Comparison of ENCODE assay signal across 29 cellular contexts in the genomic region with DNA sequence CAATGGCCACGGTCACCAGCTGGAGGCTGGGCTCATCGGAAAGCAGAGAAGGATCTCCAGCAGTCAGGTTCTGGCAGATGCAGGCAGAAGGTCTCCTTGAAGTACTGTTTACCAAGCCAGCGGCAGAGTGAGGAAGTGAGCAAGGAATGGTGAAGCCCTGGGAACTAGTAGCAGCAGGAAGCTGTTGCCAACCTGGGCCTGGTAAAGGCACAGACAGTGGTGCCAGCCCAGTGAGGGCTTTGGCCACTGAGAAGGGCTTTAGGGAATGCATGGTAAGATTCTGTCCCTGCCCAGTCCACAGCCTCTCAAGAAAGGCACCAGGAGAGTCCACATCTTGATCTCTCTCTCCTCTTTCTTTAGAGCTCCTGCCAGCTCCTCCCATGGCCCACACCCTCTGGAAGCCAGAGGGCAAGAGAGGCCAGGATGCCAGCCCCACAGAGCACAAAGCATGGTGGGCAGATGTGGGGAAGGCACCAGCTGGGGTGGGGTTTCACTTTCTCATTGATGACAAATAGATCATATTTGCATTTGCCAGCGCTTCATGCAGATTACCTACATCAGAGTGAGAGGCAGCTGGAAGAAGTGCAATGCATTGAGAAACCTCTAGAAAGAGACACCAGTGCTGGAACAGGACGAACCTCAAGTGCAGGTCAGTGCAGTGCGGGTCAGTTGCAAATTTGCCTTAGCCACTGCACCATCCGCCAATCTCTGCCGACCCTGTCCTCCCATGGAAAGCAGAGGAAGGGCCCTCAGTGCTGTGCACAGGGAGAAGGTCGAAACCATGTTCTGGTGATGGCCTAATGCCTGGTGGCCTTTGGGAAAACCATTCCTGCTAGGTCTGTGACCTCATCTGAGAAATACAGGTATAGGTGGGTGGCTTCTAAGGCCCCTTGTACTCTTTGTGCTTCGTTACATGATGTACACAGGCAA.
"Had no signal": no experiment of that assay in that cellular context is flagged by ENCODE, and none has a peak within 500 bp of the region (broad histone marks: within the 10 kb centered on the region; RNA-seq: fewer than 3 reads in every experiment).

No MANE protein-coding gene starts in this region.

- H3K4me1 ChIP-seq: left lung, lower lobe of right lung, neural progenitor cell, right atrium auricular region, right lobe of liver, tibial nerve, upper lobe of left lung, vagina had no signal

- H3K36me3 ChIP-seq: left lung, lower lobe of right lung, neural progenitor cell, neutrophil, ovary, right atrium auricular region, right lobe of liver, tibial nerve, upper lobe of left lung, vagina had no signal

- H2AFZ ChIP-seq: neural progenitor cell had no signal

- H3K9ac ChIP-seq: neural progenitor cell had no signal

- H3K9me3 ChIP-seq: left lung, lower lobe of right lung, neutrophil, ovary, right atrium auricular region, right lobe of liver, tibial nerve, upper lobe of left lung, vagina had no signal

- ATAC-seq: left colon; left lung; lower lobe of right lung; natural killer cell; right lobe of liver; stimulated activated memory B cell treated with anti-CD40 and anti-IgM and Interleukin-4, amounts not matched to agents 10 μg/mL and 1 μg/mL and 100 μg/mL, for 72 hours; stimulated activated naive CD8-positive, alpha-beta T cell treated with anti-CD3 and anti-CD28 coated beads, Interleukin-15, amount 100 ng/mL, for 72 hours had no signal

- H3K4me2 ChIP-seq: neural progenitor cell, smooth muscle cell had no signal

- H3K27ac ChIP-seq: left lung, lower lobe of right lung, neural progenitor cell, neutrophil, ovary, right atrium auricular region, right lobe of liver, tibial nerve, upper lobe of left lung, vagina had no signal

- H3K4me3 ChIP-seq: left lung, lower lobe of right lung, neural progenitor cell, ovary, right atrium auricular region, right lobe of liver, smooth muscle cell, tibial nerve, upper lobe of left lung, vagina had no signal

- H3K27me3 ChIP-seq: left lung, neural progenitor cell, neutrophil, ovary, right atrium auricular region, right lobe of liver, tibial nerve, upper lobe of left lung, vagina had no signal

- DNase-seq: hypothalamus; immature natural killer cell; kidney; left colon; left lung; lower lobe of right lung; mammary epithelial cell; mesenchymal stem cell; naive B cell; natural killer cell; nephron progenitor cell; occipital lobe; ovary; right lobe of liver; stimulated activated CD4-positive, alpha-beta T cell treated with anti-CD3 and anti-CD28 coated beads, Interleukin-1b, Interleukin-23, amount 100 ng/mL, for 48 hours; stimulated activated CD4-positive, alpha-beta T cell treated with anti-CD3 and anti-CD28 coated beads, Interleukin-2, amount 100 ng/mL, for 48 hours; stimulated activated CD4-positive, alpha-beta T cell treated with anti-CD3 and anti-CD28 coated beads, Interleukin-4, amount 100 ng/mL, for 4 hours; stimulated activated CD8-positive, alpha-beta memory T cell treated with anti-CD3 and anti-CD28 coated beads, Interleukin-4, amount 100 ng/mL, for 48 hours; stimulated activated naive CD4-positive, alpha-beta T cell treated with Interleukin-2 at 50 U/mL for 16 hours; stimulated activated naive CD8-positive, alpha-beta T cell treated with anti-CD3 and anti-CD28 coated beads, Interleukin-15, amount 100 ng/mL, for 72 hours; substantia nigra; upper lobe of left lung had no signal
